ENCODE assay signal across 8 cellular contexts in the genomic region with DNA sequence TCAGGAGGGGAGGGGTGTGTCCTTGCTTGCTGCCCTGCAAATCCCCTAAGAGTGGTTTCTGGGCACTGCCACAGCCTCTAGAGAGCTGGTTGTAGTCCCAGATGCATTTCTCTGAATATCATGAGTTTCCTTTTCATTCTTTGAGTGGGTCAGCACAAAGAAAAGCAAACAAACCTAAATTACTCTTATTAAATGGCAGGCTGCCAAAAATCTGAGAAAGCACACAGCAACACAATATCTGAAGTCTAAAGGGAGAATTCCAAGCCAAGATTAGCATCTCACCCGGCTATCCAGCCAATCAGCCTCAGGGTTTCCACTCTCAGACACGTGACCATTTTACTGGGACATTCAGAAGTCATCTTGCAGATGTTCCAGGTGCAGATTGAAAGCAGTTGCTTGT.
DNase-seq lines count a peak whose midpoint lies in the region; ATAC-seq, FAIRE-seq and TF ChIP-seq lines count a peak whose summit lies in the region.

No MANE protein-coding gene starts in this region.

- H3K27ac Mint-ChIP-seq in activated naive CD4-positive, alpha-beta T cell treated with anti-CD3 and anti-CD28 coated beads for 36 hours = no peak overlapping the region

- intact Hi-C loops in activated naive CD4-positive, alpha-beta T cell treated with anti-CD3 and anti-CD28 coated beads for 36 hours (cut with micrococcal nuclease) = no loop called here
- intact Hi-C loops in kidney (cut with DNase I) = no loop called here

- H3K27me3 Mint-ChIP-seq in activated naive CD4-positive, alpha-beta T cell treated with anti-CD3 and anti-CD28 coated beads for 36 hours (ENCODE audit: low read depth) = no peaks in the 10 kb centered on the region

- no peak for ATAC-seq in HG03139 (IDR thresholded peaks at IDR 0.05; ENCODE audit: unreplicated experiment)
- no peak for ATAC-seq in GM21526 (IDR thresholded peaks at IDR 0.05; ENCODE audit: low FRiP score, unreplicated experiment)

- no peak overlapping the region for H3K4me3 ChIP-seq in kidney (ENCODE audit: low read length in 2 of 2)

- peak; percentile 91 for DNase-seq in DMS53 (lab: John Stamatoyannopoulos, UW)
- peak; percentile 99 for DNase-seq in NCI-H1436 (lab: John Stamatoyannopoulos, UW)
- peak; percentile 85 for DNase-seq in astrocyte of the hippocampus (ENCODE audit: low read depth, low spot score)
- DNase-seq in non-pigmented ciliary epithelial cell (ENCODE audit: low read depth) = peak; percentile 44
- DNase-seq in activated naive CD4-positive, alpha-beta T cell treated with anti-CD3 and anti-CD28 coated beads for 36 hours = no peak
- DNase-seq in kidney = no peak

- H3K9ac ChIP-seq in kidney (ENCODE audit: low read length in 2 of 2) = no peak overlapping the region

- H3K4me1 Mint-ChIP-seq in activated naive CD4-positive, alpha-beta T cell treated with anti-CD3 and anti-CD28 coated beads for 36 hours (ENCODE audit: low read depth) = no peaks in the 10 kb centered on the region

- H3K9me3 ChIP-seq in kidney (ENCODE audit: control insufficient read depth in 1 of 2, low read length in 2 of 2) = no peaks in the 10 kb centered on the region

- TF ChIP-seq CTCF in kidney (IDR thresholded peaks at IDR 0.05; ENCODE audit: borderline replicate concordance, extremely low read depth, insufficient read depth) = no peak

- H3K36me3 ChIP-seq in kidney (ENCODE audit: control insufficient read depth in 1 of 2, insufficient read depth in 2 of 2, low read length in 2 of 2) = no peaks in the 10 kb centered on the region

- FAIRE-seq in kidney (lab: Jason Lieb, UNC) = no peak

- H3K36me3 Mint-ChIP-seq in activated naive CD4-positive, alpha-beta T cell treated with anti-CD3 and anti-CD28 coated beads for 36 hours (ENCODE audit: low read depth) = no peaks in the 10 kb centered on the region

- CTCF ChIA-PET in activated naive CD4-positive, alpha-beta T cell treated with anti-CD3 and anti-CD28 coated beads for 36 hours (lab: Charles Lee) = no interaction called here

- H3K4me3 Mint-ChIP-seq in activated naive CD4-positive, alpha-beta T cell treated with anti-CD3 and anti-CD28 coated beads for 36 hours = no peak overlapping the region

- H3K9me3 Mint-ChIP-seq in activated naive CD4-positive, alpha-beta T cell treated with anti-CD3 and anti-CD28 coated beads for 36 hours = no peaks in the 10 kb centered on the region

- no peak overlapping the region for H3K27ac ChIP-seq in kidney (ENCODE audit: low read depth in 2 of 2, low read length in 2 of 2)

- no peaks in the 10 kb centered on the region for H3K4me1 ChIP-seq in kidney (ENCODE audit: control insufficient read depth in 1 of 2, insufficient read depth in 1 of 2, low read depth in 1 of 2, low read length in 2 of 2)

Comparison
In these comparisons a context has a peak if more than half of its experiments do, and no peak if none do; other contexts are left out.
1. DNase-seq: peak in DMS53 (single experiment), NCI-H1436 (single experiment), astrocyte of the hippocampus (single experiment) and non-pigmented ciliary epithelial cell (single experiment); none in activated naive CD4-positive, alpha-beta T cell treated with anti-CD3 and anti-CD28 coated beads for 36 hours (single experiment) and kidney (single experiment).